ENCODE assay signal across 8 cellular contexts in genomic region chr3:149367021-149367840, GRCh38. TPM values are rescaled to one million over a fixed set of nuclear protein-coding genes. Genes with fewer than 3 reads are reported as not detected.
DNase-seq lines count a peak whose midpoint lies in the region; ATAC-seq and TF ChIP-seq lines count a peak whose summit lies in the region.

No MANE protein-coding gene starts in this region.

- H3K4me1 Mint-ChIP-seq in activated T-helper 1 cell treated with anti-CD3 and anti-CD28 coated beads, Interleukin-12 subunit alpha, Interleukin-12 subunit beta, Interleukin-2, Interleukin-4 antibody, amounts not matched to agents 30 ng/mL and 10 ng/mL and 1 ng/mL, durations not matched to agents 14 hours and 24 hours and 36 hours (ENCODE audit: low read depth), result peaks cover 9% of the 10 kb centered on the region

- H3K4me1 ChIP-seq in testis, result peaks cover 22% of the 10 kb centered on the region
- H3K4me1 ChIP-seq in tibial nerve, result peaks cover 4 to 39% (median 8%) of the 10 kb centered on the region in 4 donors

- no peaks in the 10 kb centered on the region for H3K9me3 Mint-ChIP-seq in activated T-helper 1 cell treated with anti-CD3 and anti-CD28 coated beads, Interleukin-12 subunit alpha, Interleukin-12 subunit beta, Interleukin-2, Interleukin-4 antibody, amounts not matched to agents 30 ng/mL and 10 ng/mL and 1 ng/mL, durations not matched to agents 14 hours and 24 hours and 36 hours

- intact Hi-C loops in activated T-helper 1 cell treated with anti-CD3 and anti-CD28 coated beads, Interleukin-12 subunit alpha, Interleukin-12 subunit beta, Interleukin-2, Interleukin-4 antibody, amounts not matched to agents 30 ng/mL and 10 ng/mL and 1 ng/mL, durations not matched to agents 14 hours and 24 hours and 36 hours (cut with micrococcal nuclease), result no loop called here
- intact Hi-C loops in testis (cut with DNase I; ENCODE audit: low total_unique reads), result no loop called here

- no peak overlapping the region for H3K4me3 ChIP-seq in kidney epithelial cell (ENCODE audit: low read depth, low read length)
- no peak overlapping the region for H3K4me3 ChIP-seq in testis
- no peak overlapping the region for H3K4me3 ChIP-seq in tibial nerve

- peak in 1 of 2 donors; percentile 40 for TF ChIP-seq EP300 in tibial nerve (IDR thresholded peaks at IDR 0.05)

- H3K9me3 ChIP-seq in testis (no peaks in the 10 kb centered on the region), tibial nerve (no peaks in the 10 kb centered on the region)

- no peak overlapping the region for H3K4me3 Mint-ChIP-seq in activated T-helper 1 cell treated with anti-CD3 and anti-CD28 coated beads, Interleukin-12 subunit alpha, Interleukin-12 subunit beta, Interleukin-2, Interleukin-4 antibody, amounts not matched to agents 30 ng/mL and 10 ng/mL and 1 ng/mL, durations not matched to agents 14 hours and 24 hours and 36 hours

- peaks cover 8% of the 10 kb centered on the region for H3K27me3 Mint-ChIP-seq in activated T-helper 1 cell treated with anti-CD3 and anti-CD28 coated beads, Interleukin-12 subunit alpha, Interleukin-12 subunit beta, Interleukin-2, Interleukin-4 antibody, amounts not matched to agents 30 ng/mL and 10 ng/mL and 1 ng/mL, durations not matched to agents 14 hours and 24 hours and 36 hours (ENCODE audit: insufficient read depth)

- ATAC-seq in GM21528 (IDR thresholded peaks at IDR 0.05; ENCODE audit: low FRiP score, unreplicated experiment), result no peak

- H3K36me3 ChIP-seq in kidney epithelial cell (ENCODE audit: control insufficient read depth, insufficient read depth, low read length) (peaks cover 1% of the 10 kb centered on the region), testis (ENCODE audit: low read depth, missing control alignments) (no peaks in the 10 kb centered on the region), tibial nerve (no peaks in the 10 kb centered on the region)

- H3K27ac Mint-ChIP-seq in activated T-helper 1 cell treated with anti-CD3 and anti-CD28 coated beads, Interleukin-12 subunit alpha, Interleukin-12 subunit beta, Interleukin-2, Interleukin-4 antibody, amounts not matched to agents 30 ng/mL and 10 ng/mL and 1 ng/mL, durations not matched to agents 14 hours and 24 hours and 36 hours, result peak overlapping the region; percentile 59

- H3K27ac ChIP-seq in testis (no peak overlapping the region), tibial nerve (peak overlapping the region in 2 of 4 donors; percentile 8 to 59)

- TF ChIP-seq CTCF in kidney epithelial cell (IDR thresholded peaks at IDR 0.05; ENCODE audit: insufficient read depth, low read length, poor library complexity, severe bottlenecking) (no peak), testis (IDR thresholded peaks at IDR 0.05) (no peak), tibial nerve (IDR thresholded peaks at IDR 0.05) (no peak)

- 55 to 70% methylated on average over 2 of the region's 2 CpGs for WGBS in testis, 2 donors
- 72 to 79% methylated on average over 2 of the region's 2 CpGs for WGBS in tibial nerve, 2 donors

- peak; percentile 15 for DNase-seq in stimulated activated CD4-positive, alpha-beta T cell treated with anti-CD3 and anti-CD28 coated beads, Interleukin-4, amount 100 ng/mL, for 24 hours
- no peak for DNase-seq in stimulated activated CD4-positive, alpha-beta T cell treated with anti-CD3 and anti-CD28 coated beads, Interleukin-2, amount 100 ng/mL, for 48 hours
- no peak for DNase-seq in activated T-helper 1 cell treated with anti-CD3 and anti-CD28 coated beads, Interleukin-12 subunit alpha, Interleukin-12 subunit beta, Interleukin-2, Interleukin-4 antibody, amounts not matched to agents 30 ng/mL and 10 ng/mL and 1 ng/mL, durations not matched to agents 14 hours and 24 hours and 36 hours (ENCODE audit: low spot score)
- DNase-seq in kidney epithelial cell (ENCODE audit: low read depth) (peak; percentile 80), NCI-H187 treated with DMSO at 0.1 percent for 48 hours (lab: John Stamatoyannopoulos, UW) (no peak), testis (no peak), tibial nerve (ENCODE audit: low spot score in 2 of 2) (no peak)

- TF ChIP-seq POLR2A in testis (IDR thresholded peaks at IDR 0.05), result no peak
- TF ChIP-seq POLR2A in tibial nerve (IDR thresholded peaks at IDR 0.05), result no peak

- H3K36me3 Mint-ChIP-seq in activated T-helper 1 cell treated with anti-CD3 and anti-CD28 coated beads, Interleukin-12 subunit alpha, Interleukin-12 subunit beta, Interleukin-2, Interleukin-4 antibody, amounts not matched to agents 30 ng/mL and 10 ng/mL and 1 ng/mL, durations not matched to agents 14 hours and 24 hours and 36 hours (ENCODE audit: low read depth), result no peaks in the 10 kb centered on the region

- H3K27me3 ChIP-seq in kidney epithelial cell (ENCODE audit: control insufficient read depth, insufficient read depth, low read length), result no peaks in the 10 kb centered on the region
- no peaks in the 10 kb centered on the region for H3K27me3 ChIP-seq in testis
- no peaks in the 10 kb centered on the region for H3K27me3 ChIP-seq in tibial nerve

RNA-seq across cellular contexts. Expression of gene TM4SF1, which starts 10.2 kb away (rescaled TPM):
- total RNA-seq in activated T-helper 1 cell treated with anti-CD3 and anti-CD28 coated beads, Interleukin-12 subunit alpha, Interleukin-12 subunit beta, Interleukin-2, Interleukin-4 antibody, amounts not matched to agents 30 ng/mL and 10 ng/mL and 1 ng/mL, durations not matched to agents 14 hours and 24 hours and 36 hours, result 0.13 and 0.22 TPM in 2 replicates
- total RNA-seq in kidney epithelial cell, result 43.0 and 43.2 TPM in 2 replicates
- 10 to 100 TPM; 16.2 to 24.9 TPM for total RNA-seq in testis
- 62.7 TPM for polyA plus RNA-seq in testis (ENCODE audit: insufficient read depth, low read depth, low replicate concordance)
- total RNA-seq in tibial nerve, result 100 to 1,000 TPM; 132 to 264 (median 169) TPM

RNA-seq across cellular contexts. Expression of gene TM4SF18, which starts 33.8 kb away (rescaled TPM):
- total RNA-seq in activated T-helper 1 cell treated with anti-CD3 and anti-CD28 coated beads, Interleukin-12 subunit alpha, Interleukin-12 subunit beta, Interleukin-2, Interleukin-4 antibody, amounts not matched to agents 30 ng/mL and 10 ng/mL and 1 ng/mL, durations not matched to agents 14 hours and 24 hours and 36 hours, result not detected in 2 replicates
- 0.21 TPM in 1 of 2 replicates, not detected in the other for total RNA-seq in kidney epithelial cell
- 1 to 10 TPM; 1.2 to 4.2 TPM for total RNA-seq in testis
- polyA plus RNA-seq in testis (ENCODE audit: insufficient read depth, low read depth, low replicate concordance), result 3.1 TPM
- total RNA-seq in tibial nerve, result 10 to 100 TPM in 1 of 4 donors, 1 to 10 TPM in 3; 1.5 to 12.7 (median 4.6) TPM

Comparison
In these comparisons a context has a peak if more than half of its experiments do, and no peak if none do; other contexts are left out.
1. DNase-seq: peak in stimulated activated CD4-positive, alpha-beta T cell treated with anti-CD3 and anti-CD28 coated beads, Interleukin-4, amount 100 ng/mL, for 24 hours (single experiment) and kidney epithelial cell (single experiment); none in stimulated activated CD4-positive, alpha-beta T cell treated with anti-CD3 and anti-CD28 coated beads, Interleukin-2, amount 100 ng/mL, for 48 hours (0 of 2), activated T-helper 1 cell treated with anti-CD3 and anti-CD28 coated beads, Interleukin-12 subunit alpha, Interleukin-12 subunit beta, Interleukin-2, Interleukin-4 antibody, amounts not matched to agents 30 ng/mL and 10 ng/mL and 1 ng/mL, durations not matched to agents 14 hours and 24 hours and 36 hours (single experiment), NCI-H187 treated with DMSO at 0.1 percent for 48 hours (single experiment), testis (single experiment) and tibial nerve (0 of 2).
2. RNA of gene TM4SF1, which starts 10.2 kb away (total RNA-seq): 132 to 264 TPM in tibial nerve, 43.0 to 43.2 TPM in kidney epithelial cell and 16.2 to 24.9 TPM in testis; 0.13 to 0.22 TPM in activated T-helper 1 cell treated with anti-CD3 and anti-CD28 coated beads, Interleukin-12 subunit alpha, Interleukin-12 subunit beta, Interleukin-2, Interleukin-4 antibody, amounts not matched to agents 30 ng/mL and 10 ng/mL and 1 ng/mL, durations not matched to agents 14 hours and 24 hours and 36 hours; every median in the first group is over 10 times any median in the second.